In genomic region chr17:50331085-50331791, GRCh38 we compare ENCODE assay signal across 10 cellular contexts. TPM values are rescaled to one million over a fixed set of nuclear protein-coding genes. Genes with fewer than 3 reads are reported as not detected.
DNase-seq lines count a peak whose midpoint lies in the region; ATAC-seq and TF ChIP-seq lines count a peak whose summit lies in the region.
"Had no signal": no experiment of that assay in that cellular context is flagged by ENCODE, and none has a peak within 500 bp of the region (broad histone marks: within the 10 kb centered on the region; RNA-seq: fewer than 3 reads in every experiment).

No MANE protein-coding gene starts in this region.

- peaks cover 24% of the 10 kb centered on the region for H3K4me1 Mint-ChIP-seq in HFFc6 (ENCODE audit: low read depth)

- no peaks in the 10 kb centered on the region for H3K36me3 Mint-ChIP-seq in HFFc6 (ENCODE audit: low read depth)

- TF ChIP-seq CTCF in HFFc6 (IDR thresholded peaks at IDR 0.05), result no peak

- peaks cover 5% of the 10 kb centered on the region for H3K27me3 Mint-ChIP-seq in HFFc6 (ENCODE audit: insufficient read depth)

- DNase-seq in AG20443 (ENCODE audit: low spot score) (peak; percentile 75), HFFc6 (peak; percentile 85), astrocyte of the hippocampus (ENCODE audit: low read depth, low spot score) (peak; percentile 90), myocyte (ENCODE audit: low read depth) (peak; percentile 77), T-helper 9 cell (no peak), erythroblast (lab: John Stamatoyannopoulos, UW) (no peak)
- DNase-seq: DMS 273 treated with DMSO at 0.1 percent for 48 hours, NCI-H1694, uterus had no signal

- no peak for ATAC-seq in GM19452 (IDR thresholded peaks at IDR 0.05; ENCODE audit: unreplicated experiment)

- peak overlapping the region; percentile 3; the same call in 1 of the 2 replicates for H3K27ac Mint-ChIP-seq in HFFc6

- no peak for TF ChIP-seq POLR2A in erythroblast (IDR thresholded peaks at IDR 0.05; ENCODE audit: low read length)

- no peaks in the 10 kb centered on the region for H3K9me3 Mint-ChIP-seq in HFFc6

- H3K4me3 Mint-ChIP-seq in HFFc6, result no peak overlapping the region

RNA-seq across cellular contexts. Expression of gene XYLT2, which starts 14.7 kb away (rescaled TPM):
- 10 to 100 TPM; 38.9 to 47.1 (median 43.2) TPM for total RNA-seq in HFFc6 (2021; fragmentation: NEBNext Ultra II Directional; extraction: Animal tissue kit (Norgen Biotek cat#: 25700))
- 21.4 and 26.0 TPM in 2 replicates for total RNA-seq in myocyte
- polyA plus RNA-seq in myocyte (2012), result 27.3 TPM

RNA-seq across cellular contexts. Expression of gene MRPL27, which starts 41.7 kb away (rescaled TPM):
- 10 to 100 TPM; 70.0 to 78.7 (median 75.0) TPM for total RNA-seq in HFFc6 (2021; fragmentation: NEBNext Ultra II Directional; extraction: Animal tissue kit (Norgen Biotek cat#: 25700))
- total RNA-seq in myocyte, result 51.6 and 63.9 TPM in 2 replicates
- polyA plus RNA-seq in myocyte (2012), result 82.0 TPM

RNA-seq across cellular contexts. Expression of gene EME1, which starts 41.8 kb away (rescaled TPM):
- total RNA-seq in HFFc6 (2021; fragmentation: NEBNext Ultra II Directional; extraction: Animal tissue kit (Norgen Biotek cat#: 25700)), result 1 to 10 TPM; 3.3 to 7.7 (median 6.5) TPM
- total RNA-seq in myocyte, result 0.62 and 0.68 TPM in 2 replicates
- 0.88 TPM for polyA plus RNA-seq in myocyte (2012)

RNA-seq across cellular contexts. Expression of gene TMEM92, which starts 57.0 kb away (rescaled TPM):
- under 1 TPM in 3 of 6 experiments, not detected in 3; 0.17 to 0.24 (median 0.18) TPM for total RNA-seq in HFFc6 (2021; fragmentation: NEBNext Ultra II Directional; extraction: Animal tissue kit (Norgen Biotek cat#: 25700))
- total RNA-seq in myocyte, result not detected in 2 replicates
- polyA plus RNA-seq in myocyte (2012), result 0.58 TPM

Comparison
In these comparisons a context has a peak if more than half of its experiments do, and no peak if none do; other contexts are left out.
1. DNase-seq: peak in AG20443 (single experiment), HFFc6 (single experiment), astrocyte of the hippocampus (single experiment) and myocyte (single experiment); none in T-helper 9 cell (single experiment) and erythroblast (0 of 2).